19 cellular contexts compared by ENCODE assay signal in the genomic region with DNA sequence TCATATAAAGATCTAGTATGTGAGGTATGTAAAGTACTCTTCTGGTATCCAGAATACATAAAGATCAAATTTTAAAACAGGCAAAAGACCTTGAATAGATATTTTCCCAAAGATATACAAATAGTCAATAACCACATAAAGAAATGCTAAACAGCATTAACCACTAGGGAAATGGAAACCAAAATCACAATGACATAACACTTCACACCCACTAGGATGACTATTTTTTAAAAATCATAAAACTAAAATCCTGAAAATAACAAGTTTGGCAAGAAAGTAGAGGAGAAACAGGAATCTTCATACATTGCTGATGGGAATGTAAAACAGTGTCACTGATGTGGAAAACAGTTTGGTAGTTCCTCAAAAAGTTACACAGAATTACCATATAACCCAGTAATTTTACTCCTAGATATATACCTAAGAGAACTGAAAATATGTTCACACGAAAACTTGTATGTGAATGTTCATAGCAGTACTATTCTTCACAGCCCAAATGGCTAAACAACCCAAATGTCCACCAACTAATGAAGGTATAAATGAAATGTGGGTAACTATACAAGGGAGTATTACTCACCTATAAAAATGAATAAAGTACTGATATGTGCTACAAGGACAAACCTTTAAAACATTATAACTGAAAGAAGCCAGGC. TPM values are rescaled to one million over a fixed set of nuclear protein-coding genes. Genes with fewer than 3 reads are reported as not detected.
A peak's percentile ranks its signal among the peaks of the same experiment; 100 is the strongest.
DNase-seq lines count a peak whose midpoint lies in the region; ATAC-seq and TF ChIP-seq lines count a peak whose summit lies in the region.
"Had no signal": no experiment of that assay in that cellular context is flagged by ENCODE, and none has a peak within 500 bp of the region (broad histone marks: within the 10 kb centered on the region; RNA-seq: fewer than 3 reads in every experiment).

No MANE protein-coding gene starts in this region.

- H3K27ac ChIP-seq in ovary: no peak overlapping the region
- H3K27ac ChIP-seq: A549, C4-2B, KMS-11, upper lobe of left lung had no signal

- H3K27me3 ChIP-seq in ovary: no peaks in the 10 kb centered on the region
- H3K27me3 ChIP-seq: upper lobe of left lung had no signal

- peaks cover 83% of the 10 kb centered on the region for H3K4me1 Mint-ChIP-seq in activated CD8-positive, alpha-beta memory T cell treated with anti-CD3 and anti-CD28 coated beads, Interleukin-2, amount 10 ng/mL, durations not matched to agents 7 days and 5 days
- peaks cover 88% of the 10 kb centered on the region for H3K4me1 Mint-ChIP-seq in activated naive CD8-positive, alpha-beta T cell (ENCODE audit: low read depth)
- H3K4me1 Mint-ChIP-seq in stimulated activated effector memory CD8-positive, alpha-beta T cell treated with anti-CD3 and anti-CD28 coated beads, Interleukin-12 subunit alpha, Interleukin-12 subunit beta, amount 100 ng/mL, for 72 hours: peaks cover 83% of the 10 kb centered on the region

- WGBS in ovary, 3 donors: 95 to 98% (median 98%) methylated on average over 1 of the region's 1 CpG

- no peak for TF ChIP-seq CTCF in ovary (IDR thresholded peaks at IDR 0.05)

- DNase-seq in activated CD8-positive, alpha-beta memory T cell treated with anti-CD3 and anti-CD28 coated beads, Interleukin-2, amount 10 ng/mL, durations not matched to agents 7 days and 5 days: no peak
- no peak for DNase-seq in activated CD8-positive, alpha-beta memory T cell treated with anti-CD3 and anti-CD28 coated beads, Interleukin-2, amount 50 U/mL, for 48 hours
- no peak for DNase-seq in stimulated activated effector memory CD8-positive, alpha-beta T cell treated with anti-CD3 and anti-CD28 coated beads, Interleukin-12 subunit alpha, Interleukin-12 subunit beta, amount 100 ng/mL, for 72 hours (ENCODE audit: low spot score in 2 of 2)
- DNase-seq in left lobe of liver (ENCODE audit: low spot score): no peak
- DNase-seq in DMS79 treated with DMSO at 0.1 percent for 48 hours (lab: John Stamatoyannopoulos, UW): no peak
- no peak for DNase-seq in ovary
- DNase-seq: DND-41; left colon; NCI-H2029; retina; Right ventricle myocardium superior; stimulated activated CD4-positive, alpha-beta T cell treated with anti-CD3 and anti-CD28 coated beads, Interleukin-12 subunit alpha, Interleukin-12 subunit beta, amount 100 ng/mL, for 4 hours; upper lobe of left lung had no signal

- H3K27me3 Mint-ChIP-seq in activated CD8-positive, alpha-beta memory T cell treated with anti-CD3 and anti-CD28 coated beads, Interleukin-2, amount 10 ng/mL, durations not matched to agents 7 days and 5 days: no peaks in the 10 kb centered on the region
- H3K27me3 Mint-ChIP-seq in activated naive CD8-positive, alpha-beta T cell: no peaks in the 10 kb centered on the region

- CTCF ChIA-PET in activated CD8-positive, alpha-beta memory T cell treated with anti-CD3 and anti-CD28 coated beads, Interleukin-2, amount 10 ng/mL, durations not matched to agents 7 days and 5 days (lab: Charles Lee): interaction anchor here (1.2 kb wide), 1 partner anchor 137 kb away, joined by 4 read pairs; no protein-coding TSS in a partner anchor

- H3K36me3 ChIP-seq in ovary: no peaks in the 10 kb centered on the region
- H3K36me3 ChIP-seq: upper lobe of left lung had no signal

- H3K4me3 ChIP-seq in ovary: no peak overlapping the region
- H3K4me3 ChIP-seq: A549, upper lobe of left lung had no signal

- peak overlapping the region; percentile 33 for H3K27ac Mint-ChIP-seq in activated CD8-positive, alpha-beta memory T cell treated with anti-CD3 and anti-CD28 coated beads, Interleukin-2, amount 10 ng/mL, durations not matched to agents 7 days and 5 days
- peak overlapping the region; percentile 51 for H3K27ac Mint-ChIP-seq in activated naive CD8-positive, alpha-beta T cell
- peak overlapping the region; percentile 43 for H3K27ac Mint-ChIP-seq in stimulated activated effector memory CD8-positive, alpha-beta T cell treated with anti-CD3 and anti-CD28 coated beads, Interleukin-12 subunit alpha, Interleukin-12 subunit beta, amount 100 ng/mL, for 72 hours

- peaks cover 62% of the 10 kb centered on the region for H3K36me3 Mint-ChIP-seq in activated CD8-positive, alpha-beta memory T cell treated with anti-CD3 and anti-CD28 coated beads, Interleukin-2, amount 10 ng/mL, durations not matched to agents 7 days and 5 days
- H3K36me3 Mint-ChIP-seq in activated naive CD8-positive, alpha-beta T cell: peaks cover 10% of the 10 kb centered on the region
- H3K36me3 Mint-ChIP-seq in stimulated activated effector memory CD8-positive, alpha-beta T cell treated with anti-CD3 and anti-CD28 coated beads, Interleukin-12 subunit alpha, Interleukin-12 subunit beta, amount 100 ng/mL, for 72 hours: peaks cover 48% of the 10 kb centered on the region

- TF ChIP-seq POLR2A in ovary (IDR thresholded peaks at IDR 0.05): no peak

- peaks cover 6% of the 10 kb centered on the region for H3K4me1 ChIP-seq in ovary (ENCODE audit: insufficient read depth)

- H3K4me3 Mint-ChIP-seq in activated CD8-positive, alpha-beta memory T cell treated with anti-CD3 and anti-CD28 coated beads, Interleukin-2, amount 10 ng/mL, durations not matched to agents 7 days and 5 days: no peak overlapping the region
- H3K4me3 Mint-ChIP-seq in activated naive CD8-positive, alpha-beta T cell: peak overlapping the region; percentile 25
- H3K4me3 Mint-ChIP-seq in stimulated activated effector memory CD8-positive, alpha-beta T cell treated with anti-CD3 and anti-CD28 coated beads, Interleukin-12 subunit alpha, Interleukin-12 subunit beta, amount 100 ng/mL, for 72 hours: peak overlapping the region; percentile 42

- peaks cover 8% of the 10 kb centered on the region for H3K9me3 Mint-ChIP-seq in activated CD8-positive, alpha-beta memory T cell treated with anti-CD3 and anti-CD28 coated beads, Interleukin-2, amount 10 ng/mL, durations not matched to agents 7 days and 5 days (ENCODE audit: low read depth)
- peaks cover 6% of the 10 kb centered on the region for H3K9me3 Mint-ChIP-seq in activated naive CD8-positive, alpha-beta T cell (ENCODE audit: low read depth)
- H3K9me3 Mint-ChIP-seq in stimulated activated effector memory CD8-positive, alpha-beta T cell treated with anti-CD3 and anti-CD28 coated beads, Interleukin-12 subunit alpha, Interleukin-12 subunit beta, amount 100 ng/mL, for 72 hours: peaks cover 3% of the 10 kb centered on the region

- ATAC-seq in activated CD8-positive, alpha-beta memory T cell treated with anti-CD3 and anti-CD28 coated beads, Interleukin-2, amount 10 ng/mL, durations not matched to agents 7 days and 5 days: peak; percentile 35
- ATAC-seq in HG02610 (IDR thresholded peaks at IDR 0.05; ENCODE audit: unreplicated experiment): peak; percentile 62
- peak; percentile 50 for ATAC-seq in stimulated activated effector memory CD8-positive, alpha-beta T cell treated with anti-CD3 and anti-CD28 coated beads, Interleukin-12 subunit alpha, Interleukin-12 subunit beta, amount 100 ng/mL, for 72 hours
- ATAC-seq in left lobe of liver: no peak
- ATAC-seq: A549, esophagus mucosa, left colon had no signal

- no peaks in the 10 kb centered on the region for H3K9me3 ChIP-seq in ovary
- H3K9me3 ChIP-seq: A549, upper lobe of left lung had no signal

- intact Hi-C loops in ovary (cut with DNase I): no loop called here

- TF ChIP-seq EP300 in ovary (IDR thresholded peaks at IDR 0.05): no peak

RNA-seq across cellular contexts. Expression of a gene that starts 12.5 kb away (rescaled TPM):
- 100 to 1,000 TPM; 123 to 166 TPM for total RNA-seq in activated CD8-positive, alpha-beta memory T cell treated with anti-CD3 and anti-CD28 coated beads, Interleukin-2, amount 10 ng/mL, durations not matched to agents 7 days and 5 days
- total RNA-seq in left lobe of liver (70.9 TPM), ovary (100 to 1,000 TPM; 176 to 274 (median 206) TPM)
- polyA plus RNA-seq in ovary: 100 to 1,000 TPM; 103 to 250 TPM
